Comparison of ENCODE assay signal across 14 cellular contexts in genomic region chr19:42737581-42738011, GRCh38. TPM values are rescaled to one million over a fixed set of nuclear protein-coding genes. Genes with fewer than 3 reads are reported as not detected.
"Had no signal": no experiment of that assay in that cellular context is flagged by ENCODE, and none has a peak within 500 bp of the region (broad histone marks: within the 10 kb centered on the region; RNA-seq: fewer than 3 reads in every experiment).

No MANE protein-coding gene starts in this region.

RNA-seq across cellular contexts. Expression of gene PSG3, which starts 2.7 kb away (rescaled TPM):
- total RNA-seq: activated CD8-positive, alpha-beta T cell treated with anti-CD3 and anti-CD28 coated beads, Interleukin-2, amount 10 ng/mL, durations not matched to agents 7 days and 5 days; activated naive CD8-positive, alpha-beta T cell treated with anti-CD3 and anti-CD28 coated beads, Interleukin-2, amount 10 ng/mL, durations not matched to agents 7 days and 5 days; ascending aorta; left lung; natural killer cell treated with Interleukin-12 subunit alpha and Interleukin-12 subunit beta and Interleukin-15 and Interleukin-18, amount 100 ng/mL, for 72 hours; progenitor cell of endocrine pancreas; right lobe of liver; spleen; subcutaneous adipose tissue; tibial nerve; vagina; WTC11 had no signal
- polyA plus RNA-seq: immature natural killer cell, spleen had no signal

RNA-seq across cellular contexts. Expression of gene PSG8, which starts 27.9 kb away (rescaled TPM):
- total RNA-seq: activated CD8-positive, alpha-beta T cell treated with anti-CD3 and anti-CD28 coated beads, Interleukin-2, amount 10 ng/mL, durations not matched to agents 7 days and 5 days; activated naive CD8-positive, alpha-beta T cell treated with anti-CD3 and anti-CD28 coated beads, Interleukin-2, amount 10 ng/mL, durations not matched to agents 7 days and 5 days; ascending aorta; cerebellum; left lung; natural killer cell treated with Interleukin-12 subunit alpha and Interleukin-12 subunit beta and Interleukin-15 and Interleukin-18, amount 100 ng/mL, for 72 hours; progenitor cell of endocrine pancreas; right lobe of liver; spleen; subcutaneous adipose tissue; tibial nerve; vagina; WTC11 had no signal
- polyA plus RNA-seq: immature natural killer cell, spleen had no signal
